ENCODE assay signal across 25 cellular contexts in genomic region chr16:24816688-24817087, GRCh38. TPM values are rescaled to one million over a fixed set of nuclear protein-coding genes. Genes with fewer than 3 reads are reported as not detected.
"Had no signal": no experiment of that assay in that cellular context is flagged by ENCODE, and none has a peak within 500 bp of the region (broad histone marks: within the 10 kb centered on the region; RNA-seq: fewer than 3 reads in every experiment).

No MANE protein-coding gene starts in this region.

- H3K4me3 ChIP-seq: coronary artery, dorsolateral prefrontal cortex, gastrocnemius medialis, mucosa of descending colon, neural progenitor cell, prostate gland, right atrium auricular region, skin epidermis, spleen, thoracic aorta, tibial nerve, upper lobe of left lung had no signal

- H3K27ac ChIP-seq: coronary artery, dorsolateral prefrontal cortex, epithelial cell of prostate, gastrocnemius medialis, neural progenitor cell, parathyroid adenoma, prostate gland, right atrium auricular region, skin epidermis, spleen, thoracic aorta, upper lobe of left lung had no signal

- H3K4me1 Mint-ChIP-seq: mesothelial cell of epicardium, naive B cell, neural progenitor cell had no signal

- H3K9me3 Mint-ChIP-seq: mesothelial cell of epicardium; naive B cell; natural killer cell treated with Interleukin-12 subunit alpha and Interleukin-12 subunit beta and Interleukin-15 and Interleukin-18, amount 100 ng/mL, for 72 hours; neural progenitor cell had no signal

- H3K9ac ChIP-seq: neural progenitor cell, parathyroid adenoma had no signal

- H3K27me3 Mint-ChIP-seq: naive B cell; natural killer cell treated with Interleukin-12 subunit alpha and Interleukin-12 subunit beta and Interleukin-15 and Interleukin-18, amount 100 ng/mL, for 72 hours had no signal

- DNase-seq: dorsolateral prefrontal cortex; effector CD4-positive, alpha-beta T cell; foreskin fibroblast; gastrocnemius medialis; mucosa of descending colon; naive B cell; spleen; stimulated activated CD4-positive, alpha-beta T cell treated with anti-CD3 and anti-CD28 coated beads, Interleukin-2, amount 100 ng/mL, for 48 hours; stimulated activated naive CD4-positive, alpha-beta T cell treated with Interleukin-2 at 50 U/mL for 16 hours; upper lobe of left lung had no signal

- H3K27me3 ChIP-seq: dorsolateral prefrontal cortex, gastrocnemius medialis, neural progenitor cell, right atrium auricular region, spleen, tibial nerve, upper lobe of left lung had no signal

- H3K4me2 ChIP-seq: neural progenitor cell had no signal

- ATAC-seq: esophagus mucosa; gastrocnemius medialis; mucosa of descending colon; natural killer cell treated with Interleukin-12 subunit alpha and Interleukin-12 subunit beta and Interleukin-15 and Interleukin-18, amount 100 ng/mL, for 72 hours had no signal

- H3K4me3 Mint-ChIP-seq: mesothelial cell of epicardium; naive B cell; natural killer cell treated with Interleukin-12 subunit alpha and Interleukin-12 subunit beta and Interleukin-15 and Interleukin-18, amount 100 ng/mL, for 72 hours; neural progenitor cell had no signal

- H3K27ac Mint-ChIP-seq: mesothelial cell of epicardium; natural killer cell treated with Interleukin-12 subunit alpha and Interleukin-12 subunit beta and Interleukin-15 and Interleukin-18, amount 100 ng/mL, for 72 hours; neural progenitor cell had no signal

- H3K4me1 ChIP-seq: gastrocnemius medialis, neural progenitor cell, parathyroid adenoma, prostate gland, right atrium auricular region, spleen had no signal

RNA-seq across cellular contexts. Expression of gene SLC5A11, which starts 29.1 kb away (rescaled TPM):
- total RNA-seq: cardiac septum, esophagus mucosa, lower leg skin, osteoblast, prostate gland, right atrium auricular region, tibial nerve had no signal
